Comparison of ENCODE assay signal across 23 cellular contexts in genomic region chr17:69860142-69860680, GRCh38.
DNase-seq lines count a peak whose midpoint lies in the region; ATAC-seq, FAIRE-seq and TF ChIP-seq lines count a peak whose summit lies in the region.
"Had no signal": no experiment of that assay in that cellular context is flagged by ENCODE, and none has a peak within 500 bp of the region (broad histone marks: within the 10 kb centered on the region; RNA-seq: fewer than 3 reads in every experiment).

No MANE protein-coding gene starts in this region.

- intact Hi-C loops in mammary epithelial cell (cut with micrococcal nuclease) (no loop called here), MCF 10A (cut with micrococcal nuclease) (loop anchor here (5.0 kb wide), 1 partner anchor 277 kb away; no protein-coding TSS in a partner anchor), prostate gland (cut with DNase I) (no loop called here)

- WGBS in mammary epithelial cell (ENCODE audit: low coverage, missing lambda C conversion rate) = 3% methylated on average over 3 of the region's 3 CpGs
- WGBS in prostate gland = 57% methylated on average over 3 of the region's 3 CpGs

- H3K4me3 ChIP-seq in mammary epithelial cell (replicated peaks in 1 of 3; ENCODE audit: insufficient read depth in 1 of 3, low read depth in 2 of 3, low read length in 3 of 3) = no peak overlapping the region
- H3K4me3 ChIP-seq in bronchial epithelial cell (ENCODE audit: low read depth, low read length) = no peak overlapping the region
- H3K4me3 ChIP-seq in prostate gland = no peak overlapping the region
- no peak overlapping the region for H3K4me3 ChIP-seq in effector memory CD4-positive, alpha-beta T cell (ENCODE audit: insufficient read depth, low read depth, low read length, poor library complexity, severe bottlenecking)
- H3K4me3 ChIP-seq: BLaER1, HAP-1 had no signal

- H3K4me1 ChIP-seq in mammary epithelial cell (ENCODE audit: insufficient read depth, low read length) (peaks cover 19% of the 10 kb centered on the region), foreskin keratinocyte (no peaks in the 10 kb centered on the region), prostate gland (replicated peaks) (no peaks in the 10 kb centered on the region)
- H3K4me1 ChIP-seq in effector memory CD4-positive, alpha-beta T cell (ENCODE audit: control insufficient read depth, insufficient read depth, low read length, poor library complexity, severe bottlenecking) = no peaks in the 10 kb centered on the region
- H3K4me1 ChIP-seq: BLaER1, HAP-1 had no signal

- TF ChIP-seq POLR2A in prostate gland (IDR thresholded peaks at IDR 0.05) = no peak

- H3K36me3 Mint-ChIP-seq in MCF 10A (ENCODE audit: insufficient read depth, unreplicated experiment) = no peaks in the 10 kb centered on the region
- H3K36me3 Mint-ChIP-seq: CD4-positive, CD25-positive, alpha-beta regulatory T cell; CD8-positive, alpha-beta T cell had no signal

- in situ Hi-C loops in mammary epithelial cell (cut with MboI; ENCODE audit: low sequenced_read_pairs in 2 of 2) = no loop called here

- peak overlapping the region; percentile 33 for H3K27ac ChIP-seq in mammary epithelial cell (ENCODE audit: insufficient read depth, low read depth, low read length)
- H3K27ac ChIP-seq in foreskin keratinocyte = no peak overlapping the region
- H3K27ac ChIP-seq in prostate gland = no peak overlapping the region
- no peak overlapping the region for H3K27ac ChIP-seq in effector memory CD4-positive, alpha-beta T cell (ENCODE audit: insufficient read depth, low read length, poor library complexity, severe bottlenecking)
- H3K27ac ChIP-seq: 22Rv1, BLaER1, C4-2B had no signal

- H3K79me2 ChIP-seq in mammary epithelial cell (ENCODE audit: insufficient read depth, low read length) = no peaks in the 10 kb centered on the region

- peak overlapping the region; percentile 46 for H3K4me2 ChIP-seq in mammary epithelial cell (ENCODE audit: insufficient read depth, low read depth, low read length)
- H3K4me2 ChIP-seq: BLaER1 had no signal

- H3K4me3 Mint-ChIP-seq in MCF 10A (ENCODE audit: unreplicated experiment) = no peak overlapping the region
- H3K4me3 Mint-ChIP-seq: B cell; CD4-positive, CD25-positive, alpha-beta regulatory T cell; CD8-positive, alpha-beta T cell had no signal

- H3K27me3 Mint-ChIP-seq in MCF 10A (ENCODE audit: insufficient read depth, unreplicated experiment) = no peaks in the 10 kb centered on the region
- H3K27me3 Mint-ChIP-seq: B cell; CD4-positive, CD25-positive, alpha-beta regulatory T cell had no signal

- TF ChIP-seq CTCF in mammary epithelial cell (conservative IDR thresholded peaks at IDR 0.05 in 1 of 2, IDR thresholded peaks at IDR 0.05 in 1 of 2; ENCODE audit: extremely low read depth in 1 of 2, insufficient read depth in 1 of 2, low read depth in 1 of 2, low read length in 2 of 2) (no peak), MCF 10A (IDR thresholded peaks at IDR 0.05; ENCODE audit: unreplicated experiment) (no peak), bronchial epithelial cell (IDR thresholded peaks at IDR 0.05; ENCODE audit: insufficient read depth, low read length, severe bottlenecking) (no peak), foreskin keratinocyte (conservative IDR thresholded peaks at IDR 0.05) (no peak), prostate gland (IDR thresholded peaks at IDR 0.05) (no peak)

- H3K9me3 Mint-ChIP-seq in MCF 10A (ENCODE audit: unreplicated experiment) = peaks cover 8% of the 10 kb centered on the region

- H3K36me3 ChIP-seq in mammary epithelial cell (ENCODE audit: insufficient read depth, low read length) (no peaks in the 10 kb centered on the region), bronchial epithelial cell (ENCODE audit: control insufficient read depth, insufficient read depth, low read length) (no peaks in the 10 kb centered on the region), prostate gland (no peaks in the 10 kb centered on the region)
- no peaks in the 10 kb centered on the region for H3K36me3 ChIP-seq in effector memory CD4-positive, alpha-beta T cell (ENCODE audit: control insufficient read depth, insufficient read depth, low read length)
- H3K36me3 ChIP-seq: BLaER1, HAP-1 had no signal

- ATAC-seq in foreskin keratinocyte = no peak
- ATAC-seq: CD8-positive, alpha-beta T cell had no signal

- dilution Hi-C loops in mammary epithelial cell (cut with HindIII; ENCODE audit: low sequenced_read_pairs) = no loop called here

- H3K9me3 ChIP-seq in mammary epithelial cell (replicated peaks; ENCODE audit: insufficient read depth, low read length) (peaks cover 4% of the 10 kb centered on the region), prostate gland (no peaks in the 10 kb centered on the region)
- no peaks in the 10 kb centered on the region for H3K9me3 ChIP-seq in effector memory CD4-positive, alpha-beta T cell (ENCODE audit: control insufficient read depth, low read length)
- H3K9me3 ChIP-seq: Caco-2, HAP-1 had no signal

- POLR2A ChIA-PET in MCF 10A (lab: Yijun Ruan, JAX) = interaction anchor here (1.3 to 2.9 kb wide), 3 partner anchors 11 to 278 kb away, joined by 6 to 9 read pairs (median 6); no protein-coding TSS in a partner anchor

- peak; percentile 51 for DNase-seq in mammary epithelial cell
- DNase-seq in MCF 10A (ENCODE audit: unreplicated experiment) = no peak
- peak; percentile 34 for DNase-seq in bronchial epithelial cell (ENCODE audit: low read depth)
- peak; percentile 14 to 53 for DNase-seq in foreskin keratinocyte
- DNase-seq in prostate gland (ENCODE audit: low spot score) = peak; percentile 19
- DNase-seq in effector memory CD4-positive, alpha-beta T cell = no peak
- no peak for DNase-seq in activated T-cell treated with anti-CD3 and anti-CD28 coated beads, Interleukin-2, amount 50 U/mL, for 48 hours
- DNase-seq in central memory CD4-positive, alpha-beta T cell = no peak
- DNase-seq: Caco-2; CD4-positive, CD25-positive, alpha-beta regulatory T cell; CD8-positive, alpha-beta T cell; DMS153; DND-41; GOT3 had no signal

- CTCF ChIA-PET in mammary epithelial cell (lab: Charles Lee; ENCODE audit: low non-redundant PET) (no interaction called here), MCF 10A (lab: Yijun Ruan, JAX) (no interaction called here)

- H3K9ac ChIP-seq in mammary epithelial cell (ENCODE audit: insufficient read depth, low read length) = no peak overlapping the region
- H3K9ac ChIP-seq: BLaER1 had no signal

- no peak overlapping the region for H3K27ac Mint-ChIP-seq in MCF 10A (ENCODE audit: low read depth, unreplicated experiment)
- H3K27ac Mint-ChIP-seq: B cell; CD4-positive, CD25-positive, alpha-beta regulatory T cell; CD8-positive, alpha-beta T cell had no signal

- H3K4me1 Mint-ChIP-seq in MCF 10A (ENCODE audit: insufficient read depth, unreplicated experiment) = peaks cover 13% of the 10 kb centered on the region
- H3K4me1 Mint-ChIP-seq: B cell; CD4-positive, CD25-positive, alpha-beta regulatory T cell had no signal

- H3K27me3 ChIP-seq in mammary epithelial cell (ENCODE audit: insufficient read depth, low read length) (no peaks in the 10 kb centered on the region), bronchial epithelial cell (ENCODE audit: control insufficient read depth, insufficient read depth, low read length) (no peaks in the 10 kb centered on the region), foreskin keratinocyte (no peaks in the 10 kb centered on the region), prostate gland (replicated peaks; ENCODE audit: insufficient read depth) (no peaks in the 10 kb centered on the region)
- no peaks in the 10 kb centered on the region for H3K27me3 ChIP-seq in effector memory CD4-positive, alpha-beta T cell (replicated peaks; ENCODE audit: control insufficient read depth, insufficient read depth, low read length, poor library complexity, severe bottlenecking)
- H3K27me3 ChIP-seq: BLaER1 had no signal

- H4K20me1 ChIP-seq in mammary epithelial cell (ENCODE audit: insufficient read depth, low read length) = no peaks in the 10 kb centered on the region
- H4K20me1 ChIP-seq: BLaER1 had no signal

- H2AFZ ChIP-seq in mammary epithelial cell (ENCODE audit: low read depth, low read length) = peak overlapping the region; percentile 69

- no TSS peak for BruUV-seq in mammary epithelial cell (replicated peaks; lab: Mats Ljungman, UMichigan)
- BruUV-seq in MCF 10A (replicated peaks; lab: Mats Ljungman, UMichigan) = no TSS peak

- FAIRE-seq in bronchial epithelial cell (lab: Jason Lieb, UNC) = no peak
- FAIRE-seq: A204.1, G401.6, GM19239, H54 had no signal

Comparison
In these comparisons a context has a peak if more than half of its experiments do, and no peak if none do; other contexts are left out.
1. DNase-seq: peak in mammary epithelial cell (single experiment), bronchial epithelial cell (single experiment), foreskin keratinocyte (2 of 2) and prostate gland (single experiment); none in MCF 10A (single experiment), effector memory CD4-positive, alpha-beta T cell (0 of 3), activated T-cell treated with anti-CD3 and anti-CD28 coated beads, Interleukin-2, amount 50 U/mL, for 48 hours (0 of 2) and central memory CD4-positive, alpha-beta T cell (single experiment).